9 cellular contexts compared by ENCODE assay signal in the genomic region with DNA sequence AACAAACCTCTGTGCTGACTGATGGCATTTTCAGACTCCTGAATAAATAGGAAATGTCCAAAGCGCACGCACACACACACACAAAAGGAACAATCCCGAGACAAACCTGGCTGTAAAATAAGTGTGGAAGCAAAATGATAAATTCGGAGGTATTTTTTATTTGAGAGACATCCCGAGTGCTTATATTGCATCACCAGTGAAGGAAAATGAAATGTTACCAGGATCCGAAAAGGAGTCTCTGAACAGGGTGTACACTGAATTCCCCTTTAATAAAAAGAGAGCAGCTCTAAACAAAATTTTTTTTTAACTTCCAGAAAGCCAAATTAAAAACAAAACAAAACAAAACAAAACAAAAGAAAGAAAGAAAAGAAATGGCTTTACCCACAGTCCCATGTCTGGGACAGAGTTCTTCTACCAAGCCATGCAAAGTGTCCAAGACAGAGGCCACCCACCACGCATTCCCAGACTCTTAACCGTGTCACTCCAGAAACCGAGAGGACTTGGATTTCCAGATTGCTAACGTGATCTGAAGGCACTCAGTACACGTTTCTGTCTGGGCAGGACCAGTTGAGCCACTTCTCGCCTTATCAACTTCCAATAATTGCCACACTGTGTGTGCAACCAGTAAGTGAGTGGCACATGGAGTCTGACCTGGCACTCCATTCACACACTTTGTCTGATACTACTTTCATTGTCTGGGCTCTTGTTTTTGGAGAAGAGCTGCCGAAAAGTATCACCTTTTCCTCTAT. TPM values are rescaled to one million over a fixed set of nuclear protein-coding genes. Genes with fewer than 3 reads are reported as not detected.
DNase-seq lines count a peak whose midpoint lies in the region; ATAC-seq and TF ChIP-seq lines count a peak whose summit lies in the region.
"Had no signal": no experiment of that assay in that cellular context is flagged by ENCODE, and none has a peak within 500 bp of the region (broad histone marks: within the 10 kb centered on the region; RNA-seq: fewer than 3 reads in every experiment).

No MANE protein-coding gene starts in this region.

- H3K9me3 ChIP-seq in HUES6 (ENCODE audit: control insufficient read depth, insufficient read depth, low read depth, low read length) (peaks cover 7% of the 10 kb centered on the region), stomach (peaks cover 0 to 2% (median under 1%) of the 10 kb centered on the region in 4 donors)

- no peaks in the 10 kb centered on the region for H3K36me3 Mint-ChIP-seq in MCF 10A (ENCODE audit: insufficient read depth, unreplicated experiment)
- H3K36me3 Mint-ChIP-seq: activated naive CD8-positive, alpha-beta T cell had no signal

- intact Hi-C loops in Right ventricle myocardium inferior (cut with DNase I), result loop anchor here (5.0 kb wide), 1 partner anchor 82 kb away; a partner anchor contains a TSS
- intact Hi-C loops in cardiac septum (cut with DNase I), result no loop called here
- intact Hi-C loops in MCF 10A (cut with micrococcal nuclease), result loop anchor here (5.0 to 10.0 kb wide), 3 partner anchors 37 to 1185 kb away; a partner anchor contains a TSS
- intact Hi-C loops in stomach (cut with DNase I; ENCODE audit: low total_unique reads), result no loop called here

- peak overlapping the region; percentile 69; the same call in 1 of the 2 replicates for H3K27ac ChIP-seq in HUES6 (ENCODE audit: low read depth, low read length)
- peak overlapping the region; percentile 69 to 85 (median 84) for H3K27ac ChIP-seq in stomach

- H3K4me1 ChIP-seq in HUES6 (ENCODE audit: control insufficient read depth, insufficient read depth, low read length) (peaks cover 18% of the 10 kb centered on the region), stomach (peaks cover 6 to 59% (median 25%) of the 10 kb centered on the region in 4 donors)

- CTCF ChIA-PET in MCF 10A (lab: Yijun Ruan, JAX), result no interaction called here

- H3K36me3 ChIP-seq in HUES6 (ENCODE audit: control insufficient read depth, insufficient read depth, low read length) (peaks cover 3% of the 10 kb centered on the region; the same call in 1 of the 2 replicates), stomach (peaks cover 0 to under 1% (median 0%) of the 10 kb centered on the region in 4 donors)

- DNase-seq in Right ventricle myocardium inferior (ENCODE audit: missing footprints), result no peak
- DNase-seq in cardiac septum (ENCODE audit: low spot score), result no peak
- peak; percentile 67 for DNase-seq in MCF 10A (ENCODE audit: unreplicated experiment)
- peak; percentile 36 for DNase-seq in iris pigment epithelial cell (ENCODE audit: low read depth)
- DNase-seq in stomach, result peak; percentile 32
- DNase-seq in DMS79 (lab: John Stamatoyannopoulos, UW), result no peak
- DNase-seq in NCI-H1694 (lab: John Stamatoyannopoulos, UW), result no peak

- TF ChIP-seq POLR2A in stomach (IDR thresholded peaks at IDR 0.05), result no peak

- WGBS in stomach, 5 donors, result 45 to 49% (median 47%) methylated on average over 13 of the region's 13 CpGs

- H3K4me3 Mint-ChIP-seq in MCF 10A (ENCODE audit: unreplicated experiment), result peak overlapping the region; percentile 74
- H3K4me3 Mint-ChIP-seq: activated naive CD8-positive, alpha-beta T cell had no signal

- peak overlapping the region; percentile 70 for H3K4me3 ChIP-seq in HUES6 (ENCODE audit: low read depth, low read length)
- peak overlapping the region; percentile 64 to 71 (median 68) for H3K4me3 ChIP-seq in stomach

- TF ChIP-seq EP300 in stomach (IDR thresholded peaks at IDR 0.05), result no peak

- H3K27me3 ChIP-seq in HUES6 (ENCODE audit: control insufficient read depth, insufficient read depth, low read length), result no peaks in the 10 kb centered on the region; the same call in 1 of the 2 replicates
- peaks cover 0 to 13% (median 8%) of the 10 kb centered on the region in 3 donors for H3K27me3 ChIP-seq in stomach

- peaks cover 16% of the 10 kb centered on the region for H3K9me3 Mint-ChIP-seq in MCF 10A (ENCODE audit: unreplicated experiment)

- POLR2A ChIA-PET in MCF 10A (lab: Yijun Ruan, JAX), result interaction anchor here (0.6 to 2.2 kb wide), 6 partner anchors 25 to 360 kb away, joined by 3 to 12 read pairs (median 3); no protein-coding TSS in a partner anchor

- ATAC-seq in Right ventricle myocardium inferior, result peak; percentile 30

- H3K27me3 Mint-ChIP-seq in MCF 10A (ENCODE audit: insufficient read depth, unreplicated experiment), result no peaks in the 10 kb centered on the region

- peak overlapping the region; percentile 95 for H3K9ac ChIP-seq in HUES6 (ENCODE audit: low read length)

- H3K27ac Mint-ChIP-seq in MCF 10A (ENCODE audit: low read depth, unreplicated experiment), result peak overlapping the region; percentile 73
- H3K27ac Mint-ChIP-seq: activated naive CD8-positive, alpha-beta T cell had no signal

- no peak for TF ChIP-seq CTCF in MCF 10A (IDR thresholded peaks at IDR 0.05; ENCODE audit: unreplicated experiment)
- TF ChIP-seq CTCF in stomach (IDR thresholded peaks at IDR 0.05), result no peak

- BruUV-seq in MCF 10A (replicated peaks; lab: Mats Ljungman, UMichigan), result TSS peak; percentile 30

- H3K4me1 Mint-ChIP-seq in MCF 10A (ENCODE audit: insufficient read depth, unreplicated experiment), result peaks cover 16% of the 10 kb centered on the region

RNA-seq across cellular contexts. Expression of a gene that starts 0.8 kb away (rescaled TPM):
- total RNA-seq in Right ventricle myocardium inferior (24.8 TPM), cardiac septum (17.9 TPM), MCF 10A (2022) (16.7 and 17.8 TPM in 2 replicates), stomach (10 to 100 TPM in 4 of 5 donors, 1 to 10 TPM in 1; 5.2 to 31.7 (median 13.4) TPM)
- 10 to 100 TPM in 1 of 3 donors, 1 to 10 TPM in 2; 5.2 to 28.1 (median 6.2) TPM for polyA plus RNA-seq in stomach

Comparison
In these comparisons a context has a peak if more than half of its experiments do, and no peak if none do; other contexts are left out.
1. intact Hi-C loops: an anchor here in Right ventricle myocardium inferior (5.0 kb wide) and MCF 10A (5.0 to 10.0 kb wide); none called in cardiac septum and stomach.
2. DNase-seq: peak in MCF 10A (single experiment), iris pigment epithelial cell (single experiment) and stomach (single experiment); none in Right ventricle myocardium inferior (single experiment), cardiac septum (single experiment), DMS79 (single experiment) and NCI-H1694 (single experiment).